Comparison of ENCODE assay signal across 1 cellular context in genomic region chr19:29666634-29667389, GRCh38.
A peak's percentile ranks its signal among the peaks of the same experiment; 100 is the strongest.
TF ChIP-seq lines count a peak whose summit lies in the region.

No MANE protein-coding gene starts in this region.

TF ChIP-seq in GM12878, 131 proteins besides CTCF, POLR2A, EP300 and RAD21:
- TF ChIP-seq DPF2 (IDR thresholded peaks at IDR 0.05) = no peak
- 0 out of 4 replicates have a peak, but pooled peaks of 1 of the 2 experiments have one; percentile 8 for TF ChIP-seq IKZF2 (IDR thresholded peaks at IDR 0.05)
- TF ChIP-seq RELA (IDR thresholded peaks at IDR 0.05; ENCODE audit: borderline replicate concordance, partially characterized antibody) = no peak
- TF ChIP-seq IKZF1 (conservative IDR thresholded peaks at IDR 0.05) = no peak
- TF ChIP-seq RUNX3 (IDR thresholded peaks at IDR 0.05; ENCODE audit: low read length) = no peak
- TF ChIP-seq BCL11A (IDR thresholded peaks at IDR 0.05; ENCODE audit: low read depth, low read length) = no peak
